In the genomic region with DNA sequence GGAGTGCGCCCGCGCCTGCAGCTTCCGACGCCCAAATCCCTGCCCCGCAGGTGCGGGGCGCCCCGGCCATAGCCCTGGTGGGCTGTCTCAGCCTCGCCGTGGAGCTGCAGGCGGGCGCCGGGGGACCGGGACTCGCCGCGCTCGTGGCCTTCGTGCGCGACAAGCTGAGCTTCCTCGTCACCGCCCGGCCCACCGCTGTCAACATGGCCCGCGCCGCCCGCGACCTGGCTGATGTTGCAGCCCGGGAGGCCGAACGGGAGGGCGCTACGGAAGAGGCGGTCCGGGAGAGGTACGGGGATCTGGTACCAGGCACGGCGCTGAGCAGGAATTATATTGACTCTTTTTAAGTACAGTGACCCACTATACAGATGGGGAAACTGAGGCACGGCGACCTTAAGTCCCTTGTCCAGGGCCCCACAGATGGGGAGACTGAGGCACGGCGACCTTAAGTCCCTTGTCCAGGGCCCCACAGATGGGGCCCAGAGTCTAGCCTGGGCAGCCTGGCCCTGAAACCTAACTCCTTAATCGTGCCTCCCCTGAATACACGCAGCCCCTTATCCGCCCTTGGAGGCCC, we compare ENCODE assay signal across 8 cellular contexts. TPM values are rescaled to one million over a fixed set of nuclear protein-coding genes. Genes with fewer than 3 reads are reported as not detected.
A peak's percentile ranks its signal among the peaks of the same experiment; 100 is the strongest.
DNase-seq lines count a peak whose midpoint lies in the region; ATAC-seq, FAIRE-seq and TF ChIP-seq lines count a peak whose summit lies in the region.

No MANE protein-coding gene starts in this region.

- H3K27ac ChIP-seq in PC-9 (no peak overlapping the region), hepatocyte (no peak overlapping the region), skin epidermis (peak overlapping the region in 19 of 21 experiments; percentile 31 to 87 (median 74))

- H3K36me3 ChIP-seq in PC-9 (ENCODE audit: low read depth): 0 out of 2 replicates have a peak, but pooled peaks cover 6% of the 10 kb centered on the region
- H3K36me3 ChIP-seq in adipocyte (ENCODE audit: control insufficient read depth, insufficient read depth, low read length, severe bottlenecking): peaks cover 50% of the 10 kb centered on the region
- H3K36me3 ChIP-seq in hepatocyte (replicated peaks; ENCODE audit: insufficient read depth, low read depth): no peaks in the 10 kb centered on the region

- H3K27me3 ChIP-seq in PC-9 (ENCODE audit: insufficient read depth, low read depth) (no peaks in the 10 kb centered on the region), adipocyte (replicated peaks; ENCODE audit: control insufficient read depth, insufficient read depth, low read length) (no peaks in the 10 kb centered on the region), hepatocyte (no peaks in the 10 kb centered on the region)

- intact Hi-C loops in PC-9 (cut with micrococcal nuclease; ENCODE audit: unreplicated experiment): loop anchor here (2.0 kb wide), 1 partner anchor 30 kb away; a partner anchor contains a TSS

- H2AFZ ChIP-seq in PC-9: peak overlapping the region; percentile 66
- H2AFZ ChIP-seq in hepatocyte: peak overlapping the region; percentile 71

- ATAC-seq in HG02763 (IDR thresholded peaks at IDR 0.05; ENCODE audit: unreplicated experiment): no peak

- peak overlapping the region; percentile 90 for H3K9ac ChIP-seq in adipocyte (ENCODE audit: low read length)

- no TSS peak for BruUV-seq in PC-9 (replicated peaks; lab: Mats Ljungman, UMichigan)

- H4K20me1 ChIP-seq in PC-9 (ENCODE audit: insufficient read depth) (peaks cover 6% of the 10 kb centered on the region; the same call in 1 of the 2 replicates), hepatocyte (ENCODE audit: insufficient read depth, poor library complexity, severe bottlenecking) (no peaks in the 10 kb centered on the region)

- H3K4me1 ChIP-seq in PC-9 (replicated peaks; ENCODE audit: insufficient read depth): peaks cover 9% of the 10 kb centered on the region; the same call in 1 of the 2 replicates
- peaks cover 9% of the 10 kb centered on the region for H3K4me1 ChIP-seq in adipocyte (ENCODE audit: control insufficient read depth, insufficient read depth, low read length)
- peaks cover 7% of the 10 kb centered on the region for H3K4me1 ChIP-seq in hepatocyte (ENCODE audit: insufficient read depth)

- H3K79me2 ChIP-seq in PC-9 (ENCODE audit: low read depth): peaks cover 21% of the 10 kb centered on the region
- H3K79me2 ChIP-seq in hepatocyte: peaks cover 3% of the 10 kb centered on the region

- CTCF ChIA-PET in PC-9 (lab: Charles Lee): interaction anchor here (1.1 kb wide), 1 partner anchor 97 kb away, joined by 3 read pairs; no protein-coding TSS in a partner anchor

- H3K9me3 ChIP-seq in PC-9 (ENCODE audit: insufficient read depth, low read depth) (no peaks in the 10 kb centered on the region), adipocyte (ENCODE audit: control insufficient read depth, low read length) (no peaks in the 10 kb centered on the region), hepatocyte (ENCODE audit: low read depth) (no peaks in the 10 kb centered on the region)

- H3K4me2 ChIP-seq in PC-9 (peak overlapping the region; percentile 64), hepatocyte (peak overlapping the region; percentile 96)

- H3F3A ChIP-seq in PC-9 (ENCODE audit: insufficient read depth, low read depth): peaks cover 27% of the 10 kb centered on the region; the same call in 1 of the 2 replicates

- no peak for FAIRE-seq in GM19239 (lab: Jason Lieb, UNC)

- DNase-seq in GM19239 (ENCODE audit: insufficient read length, low spot score) (peak; percentile 65), PC-9 (peak in 1 of 2 experiments; percentile 19), adipocyte (ENCODE audit: low read depth) (peak; percentile 56), hepatocyte (ENCODE audit: low spot score) (peak; percentile 54), NCI-H345 (lab: John Stamatoyannopoulos, UW) (no peak), pons (ENCODE audit: low spot score) (no peak)

- H3K4me3 ChIP-seq in PC-9 (peak overlapping the region; percentile 61), adipocyte (ENCODE audit: low read length) (peak overlapping the region; percentile 91), hepatocyte (peak overlapping the region; percentile 90), skin epidermis (peak overlapping the region; percentile 51 to 85 (median 68))

- POLR2A ChIA-PET in PC-9 (lab: Charles Lee; ENCODE audit: unreplicated experiment): interaction anchor here (0.5 to 1.0 kb wide), 3 partner anchors 30 to 98 kb away, joined by 3 to 9 read pairs (median 3); a partner anchor contains a TSS

- TF ChIP-seq CTCF in PC-9 (conservative IDR thresholded peaks at IDR 0.05): no peak
- TF ChIP-seq CTCF in hepatocyte (IDR thresholded peaks at IDR 0.05; ENCODE audit: poor library complexity): no peak

- 7% methylated on average over 32 of the region's 48 CpGs for WGBS in hepatocyte (ENCODE audit: low lambda C conversion rate, missing lambda C conversion rate)

- no peaks in the 10 kb centered on the region for H3K9me2 ChIP-seq in PC-9 (ENCODE audit: insufficient read depth)
- H3K9me2 ChIP-seq in hepatocyte (replicated peaks; ENCODE audit: insufficient read depth): no peaks in the 10 kb centered on the region

RNA-seq across cellular contexts. Expression of a gene that starts 0.6 kb away (rescaled TPM):
- 30.1 and 33.8 TPM in 2 replicates for total RNA-seq in PC-9 (2021)
- 16.0 and 18.5 TPM in 2 replicates for total RNA-seq in hepatocyte
- 21.9 and 22.8 TPM in 2 replicates for polyA plus RNA-seq in hepatocyte

RNA-seq across cellular contexts. Expression of a gene that starts 9.3 kb away (rescaled TPM):
- total RNA-seq in PC-9 (2021) (99.4 and 121 TPM in 2 replicates), hepatocyte (89.2 and 97.0 TPM in 2 replicates)
- 214 and 220 TPM in 2 replicates for polyA plus RNA-seq in hepatocyte

RNA-seq across cellular contexts. Expression of a gene that starts 30.3 kb away (rescaled TPM):
- total RNA-seq in PC-9 (2021): 15.2 and 15.8 TPM in 2 replicates
- 3.1 and 3.7 TPM in 2 replicates for total RNA-seq in hepatocyte
- polyA plus RNA-seq in hepatocyte: 2.8 and 3.5 TPM in 2 replicates

Comparison
In these comparisons a context has a peak if more than half of its experiments do, and no peak if none do; other contexts are left out.
1. DNase-seq: peak in GM19239 (single experiment), adipocyte (single experiment) and hepatocyte (single experiment); none in NCI-H345 (single experiment) and pons (single experiment).
2. H3K27ac ChIP-seq: peak in skin epidermis (19 of 21); none in PC-9 (single experiment) and hepatocyte (single experiment).
3. Peak in every context shown above with its lines, with median percentiles within 50 percentile points of each other: H3K4me3 ChIP-seq.